In the genomic region with DNA sequence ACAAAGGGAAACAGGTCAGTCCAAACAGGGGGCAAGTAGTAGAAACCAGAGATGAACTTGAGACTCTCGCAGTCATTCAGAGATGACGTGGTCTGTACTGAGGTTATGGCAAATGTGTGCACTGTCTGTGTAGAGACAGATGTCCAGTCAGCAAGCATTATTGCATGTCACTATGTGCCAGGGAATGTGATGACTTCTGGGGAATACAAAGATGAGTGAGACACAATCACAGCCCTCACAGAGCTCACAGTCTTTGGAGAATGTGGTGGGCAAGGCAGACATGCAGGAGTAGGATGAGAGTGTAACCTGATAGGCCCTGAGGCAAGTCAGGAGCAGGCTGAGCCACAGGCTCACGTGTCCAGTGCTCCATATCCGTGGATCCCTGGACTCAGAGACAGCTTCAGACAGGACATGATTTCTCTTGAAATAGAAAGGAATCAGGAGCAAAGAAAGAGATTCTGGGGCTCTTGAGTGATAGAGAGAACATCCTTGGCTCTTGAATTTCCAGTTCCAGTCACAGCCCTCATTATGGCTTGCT, we compare ENCODE assay signal across 1 cellular context.
TF ChIP-seq lines count a peak whose summit lies in the region.

No MANE protein-coding gene starts in this region.

TF ChIP-seq in IMR-90, 13 proteins besides CTCF, POLR2A, EP300 and RAD21 (continued from another document):
- TF ChIP-seq MAFK (IDR thresholded peaks at IDR 0.05; ENCODE audit: low read depth, low read length) (peak; percentile 21; the same call in 1 of the 2 replicates), BHLHE40 (IDR thresholded peaks at IDR 0.05; ENCODE audit: low read depth, low read length) (peak; percentile 58; the same call in 1 of the 2 replicates), SMC3 (IDR thresholded peaks at IDR 0.05; ENCODE audit: low read depth, low read length) (no peak)
